13 cellular contexts compared by ENCODE assay signal in the genomic region with DNA sequence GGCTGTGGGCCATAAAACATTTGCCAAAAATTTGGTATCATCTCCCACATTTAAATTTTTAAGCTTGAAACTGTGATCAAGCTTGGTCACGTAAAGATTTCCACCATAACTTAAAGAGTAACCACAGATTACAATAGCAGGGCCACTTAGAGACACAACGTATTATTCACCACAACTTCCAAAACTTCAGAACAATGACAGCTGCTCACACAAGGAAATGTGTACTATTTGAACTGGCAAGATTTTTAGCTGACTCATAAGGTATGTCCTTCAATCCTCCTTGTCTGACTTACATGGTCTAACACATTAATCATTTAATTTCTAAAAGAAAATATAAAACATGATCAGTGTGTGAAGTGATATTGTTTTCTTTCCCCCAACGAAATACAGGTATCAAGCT.
A peak's percentile ranks its signal among the peaks of the same experiment; 100 is the strongest.
DNase-seq lines count a peak whose midpoint lies in the region; ATAC-seq, FAIRE-seq and TF ChIP-seq lines count a peak whose summit lies in the region.
"Had no signal": no experiment of that assay in that cellular context is flagged by ENCODE, and none has a peak within 500 bp of the region (broad histone marks: within the 10 kb centered on the region; RNA-seq: fewer than 3 reads in every experiment).

No MANE protein-coding gene starts in this region.

- POLR2A ChIA-PET in A549 (lab: Yijun Ruan, JAX) = interaction anchor here (1.1 kb wide), 1 partner anchor 24 kb away, joined by 7 read pairs; no protein-coding TSS in a partner anchor

- CTCF ChIA-PET in A549 (lab: Yijun Ruan, JAX) = interaction anchor here (0.7 to 3.7 kb wide), 3 partner anchors 32 to 57 kb away, joined by 3 to 19 read pairs (median 3); no protein-coding TSS in a partner anchor

- H3K27me3 ChIP-seq in body of pancreas = no peaks in the 10 kb centered on the region
- H3K27me3 ChIP-seq: neutrophil had no signal

- DNase-seq in A549 (ENCODE audit: low read depth in 1 of 2, low spot score in 1 of 2) = peak; percentile 69 to 81
- DNase-seq in HT-29 (ENCODE audit: low spot score) = peak; percentile 40
- DNase-seq in body of pancreas = peak in 1 of 4 donors; percentile 46
- peak; percentile 88 for DNase-seq in kidney tubule cell (ENCODE audit: low spot score)
- DNase-seq in NCI-H2081 (lab: John Stamatoyannopoulos, UW) = no peak
- no peak for DNase-seq in OCI-M2 (lab: John Stamatoyannopoulos, UW; ENCODE audit: unreplicated experiment)
- no peak for DNase-seq in MV-4-11 (lab: John Stamatoyannopoulos, UW)
- DNase-seq in anterior cingulate cortex (lab: John Stamatoyannopoulos, UW) = no peak
- DNase-seq: activated CD4-positive, alpha-beta T cell treated with anti-CD3 and anti-CD28 coated beads for 1 hour; AML-193; NCI-H2029 treated with DMSO at 0.1 percent for 48 hours had no signal

- TF ChIP-seq POLR2A in A549 (IDR thresholded peaks at IDR 0.05; ENCODE audit: low read length) = no peak
- TF ChIP-seq POLR2A in body of pancreas (IDR thresholded peaks at IDR 0.05) = no peak

- peaks cover 74% of the 10 kb centered on the region for H3K4me1 ChIP-seq in A549
- H3K4me1 ChIP-seq in body of pancreas = peaks cover 44% of the 10 kb centered on the region

- peak; percentile 95 for FAIRE-seq in A549 (lab: Jason Lieb, UNC)

- H3K27ac ChIP-seq in A549 (peak overlapping the region; percentile 65 to 82), body of pancreas (peak overlapping the region; percentile 7 to 79 (median 66))
- H3K27ac ChIP-seq: neutrophil had no signal

- H3K36me3 ChIP-seq in body of pancreas (replicated peaks in 1 of 2; ENCODE audit: insufficient read depth in 1 of 2, low read depth in 2 of 2) = no peaks in the 10 kb centered on the region
- H3K36me3 ChIP-seq: neutrophil had no signal

- peak overlapping the region; percentile 72 for H3K4me2 ChIP-seq in A549

- TF ChIP-seq RAD21 in A549 (conservative IDR thresholded peaks at IDR 0.05 in 1 of 2, IDR thresholded peaks at IDR 0.05 in 1 of 2) = no peak

- no peak for TF ChIP-seq EP300 in A549 (IDR thresholded peaks at IDR 0.05)

- 0 out of 3 replicates have a peak overlapping the region, but pooled peaks have one; percentile 6 for H3K4me3 ChIP-seq in A549
- H3K4me3 ChIP-seq in body of pancreas = no peak overlapping the region

- intact Hi-C loops in body of pancreas (cut with DNase I) = no loop called here

- H3K9me3 ChIP-seq in A549 (no peaks in the 10 kb centered on the region), body of pancreas (no peaks in the 10 kb centered on the region)
- H3K9me3 ChIP-seq: neutrophil had no signal

- TF ChIP-seq CTCF in A549 (IDR thresholded peaks at IDR 0.05) (no peak), body of pancreas (IDR thresholded peaks at IDR 0.05) (no peak)

- peak; percentile 86 to 89 for ATAC-seq in A549
- peak; percentile 95 for ATAC-seq in body of pancreas
- ATAC-seq: Right ventricle myocardium inferior had no signal

- 3% methylated on average over 3 of the region's 3 CpGs for WGBS in A549 (ENCODE audit: missing lambda C conversion rate)
- 14 to 17% methylated on average over 3 of the region's 3 CpGs for WGBS in body of pancreas, 2 donors

TF ChIP-seq in A549, 52 proteins besides CTCF, POLR2A, EP300 and RAD21:
- peak; percentile 95 for TF ChIP-seq MAFK (IDR thresholded peaks at IDR 0.05; ENCODE audit: partially characterized antibody)
- TF ChIP-seq, protein P1, sequence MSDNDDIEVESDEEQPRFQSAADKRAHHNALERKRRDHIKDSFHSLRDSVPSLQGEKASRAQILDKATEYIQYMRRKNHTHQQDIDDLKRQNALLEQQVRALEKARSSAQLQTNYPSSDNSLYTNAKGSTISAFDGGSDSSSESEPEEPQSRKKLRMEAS (IDR thresholded peaks at IDR 0.05) = peak; percentile 16; the same call in 1 of the 2 replicates
- TF ChIP-seq EHMT2 (IDR thresholded peaks at IDR 0.05; ENCODE audit: low read depth) = no peak
- TF ChIP-seq HEYL (CRISPR knock-in tag; IDR thresholded peaks at IDR 0.05) = no peak
- TF ChIP-seq GATA3 (IDR thresholded peaks at IDR 0.05; ENCODE audit: borderline replicate concordance) = peak; percentile 53; the same call in 1 of the 2 replicates
- peak; percentile 64 for TF ChIP-seq JUNB (IDR thresholded peaks at IDR 0.05)
- 0 out of 2 replicates have a peak, but pooled peaks have one; percentile 14 for TF ChIP-seq ESRRA (IDR thresholded peaks at IDR 0.05; ENCODE audit: borderline replicate concordance, low read length)
- TF ChIP-seq CEBPB (IDR thresholded peaks at IDR 0.05) = 0 out of 4 replicates have a peak, but pooled peaks of 1 of the 2 experiments have one; percentile 3
- TF ChIP-seq NPAS2 (CRISPR knock-in tag; IDR thresholded peaks at IDR 0.05; ENCODE audit: borderline replicate concordance) = no peak
- TF ChIP-seq TFCP2L1 (CRISPR knock-in tag; IDR thresholded peaks at IDR 0.05) = no peak
- TF ChIP-seq FOSL2 (IDR thresholded peaks at IDR 0.05) = no peak
- peak; percentile 79 for TF ChIP-seq FOSL2 (CRISPR knock-in tag; IDR thresholded peaks at IDR 0.05)
- TF ChIP-seq, protein P2, sequence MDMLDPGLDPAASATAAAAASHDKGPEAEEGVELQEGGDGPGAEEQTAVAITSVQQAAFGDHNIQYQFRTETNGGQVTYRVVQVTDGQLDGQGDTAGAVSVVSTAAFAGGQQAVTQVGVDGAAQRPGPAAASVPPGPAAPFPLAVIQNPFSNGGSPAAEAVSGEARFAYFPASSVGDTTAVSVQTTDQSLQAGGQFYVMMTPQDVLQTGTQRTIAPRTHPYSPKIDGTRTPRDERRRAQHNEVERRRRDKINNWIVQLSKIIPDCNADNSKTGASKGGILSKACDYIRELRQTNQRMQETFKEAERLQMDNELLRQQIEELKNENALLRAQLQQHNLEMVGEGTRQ (IDR thresholded peaks at IDR 0.05) = no peak
- no peak for TF ChIP-seq CBX8 (IDR thresholded peaks at IDR 0.05)

Comparison
In these comparisons a context has a peak if more than half of its experiments do, and no peak if none do; other contexts are left out.
1. DNase-seq: peak in A549 (2 of 2), HT-29 (single experiment) and kidney tubule cell (single experiment); none in NCI-H2081 (0 of 2), OCI-M2 (single experiment), MV-4-11 (single experiment) and anterior cingulate cortex (0 of 58).